In the genomic region with DNA sequence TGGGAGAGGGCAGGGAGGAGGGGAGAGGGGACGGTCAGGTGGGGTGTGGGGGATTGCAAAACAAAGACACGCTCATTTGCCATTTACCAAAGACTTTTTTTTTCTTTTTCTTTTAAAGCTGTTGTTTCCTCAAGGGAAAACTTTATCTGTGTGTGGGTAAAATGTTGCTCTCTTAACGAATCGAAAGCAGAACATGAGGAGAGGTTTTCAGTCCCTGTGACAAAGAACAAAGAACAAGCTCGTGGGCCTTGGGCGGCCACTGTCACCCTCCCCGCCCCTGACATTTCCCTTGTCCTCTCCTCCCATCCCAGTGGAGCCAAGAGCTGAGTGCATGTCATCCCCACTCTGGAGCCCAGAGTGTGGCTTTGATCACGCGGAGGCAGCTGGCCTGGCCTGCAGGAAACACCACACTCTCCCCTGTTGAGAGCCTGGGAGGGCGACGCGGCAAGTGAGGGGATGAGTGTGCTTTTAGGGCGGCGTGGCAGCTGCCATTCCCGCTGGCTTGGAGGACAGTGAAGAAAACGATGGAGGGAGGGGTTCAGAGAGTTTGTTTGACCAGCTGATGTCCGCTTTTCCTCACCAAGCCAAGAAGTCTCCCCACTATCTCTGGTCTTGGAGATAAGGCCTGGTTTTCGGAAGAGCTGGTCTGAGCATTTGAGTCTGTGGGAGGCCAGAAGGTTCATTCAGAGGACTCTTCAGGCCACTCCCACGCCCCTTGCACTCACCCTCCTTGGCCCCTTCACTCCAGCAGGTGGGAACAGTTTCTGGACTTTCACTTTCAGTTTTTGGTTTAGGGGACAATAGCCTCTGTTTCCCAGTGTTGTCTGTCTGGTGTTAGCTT, we compare ENCODE assay signal across 8 cellular contexts. TPM values are rescaled to one million over a fixed set of nuclear protein-coding genes. Genes with fewer than 3 reads are reported as not detected.
DNase-seq lines count a peak whose midpoint lies in the region.

No MANE protein-coding gene starts in this region.

- peaks cover 55% of the 10 kb centered on the region for H3K4me1 ChIP-seq in SJSA1 (replicated peaks)
- H3K4me1 ChIP-seq in muscle layer of duodenum (ENCODE audit: control insufficient read depth in 1 of 2, insufficient read depth in 2 of 2, low read length in 2 of 2), result peaks cover 31 to 58% of the 10 kb centered on the region in 2 donors

- H3K27me3 ChIP-seq in SJSA1 (replicated peaks) (no peaks in the 10 kb centered on the region), muscle layer of duodenum (ENCODE audit: low read depth, low read length) (no peaks in the 10 kb centered on the region)

- H3K36me3 ChIP-seq in SJSA1 (no peaks in the 10 kb centered on the region), muscle layer of duodenum (ENCODE audit: control insufficient read depth in 1 of 2, insufficient read depth in 2 of 2, low read length in 2 of 2) (peaks cover 0 to 18% of the 10 kb centered on the region in 2 donors)

- DNase-seq in DMS53 (lab: John Stamatoyannopoulos, UW) (peak; percentile 30), DMS53 treated with DMSO at 0.1 percent for 48 hours (lab: John Stamatoyannopoulos, UW; ENCODE audit: unreplicated experiment) (no peak), SJSA1 (ENCODE audit: low read depth in 1 of 2, low spot score in 2 of 2) (peak; percentile 20 to 39), ecto neural progenitor cell (ENCODE audit: low spot score) (peak; percentile 52), HPDE6-E6E7 (ENCODE audit: extremely low spot score) (no peak), NCI-H510A treated with DMSO at 0.1 percent for 48 hours (lab: John Stamatoyannopoulos, UW) (no peak), kidney glomerular epithelial cell (lab: John Stamatoyannopoulos, UW) (no peak)

- H3K27ac ChIP-seq in SJSA1, result no peak overlapping the region
- peak overlapping the region; percentile 89 for H3K27ac ChIP-seq in muscle layer of duodenum (ENCODE audit: low read length)

- H3K4me3 ChIP-seq in SJSA1 (no peak overlapping the region), muscle layer of duodenum (ENCODE audit: low read depth in 1 of 2, low read length in 2 of 2) (no peak overlapping the region)

- no peaks in the 10 kb centered on the region for H3K9me3 ChIP-seq in SJSA1 (replicated peaks)
- no peaks in the 10 kb centered on the region for H3K9me3 ChIP-seq in muscle layer of duodenum (ENCODE audit: control insufficient read depth in 1 of 2, low read length in 2 of 2)

RNA-seq across cellular contexts. Expression of a gene that starts 11.4 kb away (rescaled TPM):
- total RNA-seq in SJSA1 (2014; rRNA removed; shearing (Covaris generic)), result not detected in 2 replicates

RNA-seq across cellular contexts. Expression of a gene that starts 52.5 kb away (rescaled TPM):
- total RNA-seq in SJSA1 (2014; rRNA removed; shearing (Covaris generic)), result not detected in 2 replicates

Comparison
In these comparisons a context has a peak if more than half of its experiments do, and no peak if none do; other contexts are left out.
1. DNase-seq: peak in DMS53 (single experiment), SJSA1 (2 of 2) and ecto neural progenitor cell (single experiment); none in DMS53 treated with DMSO at 0.1 percent for 48 hours (single experiment), HPDE6-E6E7 (single experiment), NCI-H510A treated with DMSO at 0.1 percent for 48 hours (single experiment) and kidney glomerular epithelial cell (single experiment).